ENCODE assay signal across 9 cellular contexts in the genomic region with DNA sequence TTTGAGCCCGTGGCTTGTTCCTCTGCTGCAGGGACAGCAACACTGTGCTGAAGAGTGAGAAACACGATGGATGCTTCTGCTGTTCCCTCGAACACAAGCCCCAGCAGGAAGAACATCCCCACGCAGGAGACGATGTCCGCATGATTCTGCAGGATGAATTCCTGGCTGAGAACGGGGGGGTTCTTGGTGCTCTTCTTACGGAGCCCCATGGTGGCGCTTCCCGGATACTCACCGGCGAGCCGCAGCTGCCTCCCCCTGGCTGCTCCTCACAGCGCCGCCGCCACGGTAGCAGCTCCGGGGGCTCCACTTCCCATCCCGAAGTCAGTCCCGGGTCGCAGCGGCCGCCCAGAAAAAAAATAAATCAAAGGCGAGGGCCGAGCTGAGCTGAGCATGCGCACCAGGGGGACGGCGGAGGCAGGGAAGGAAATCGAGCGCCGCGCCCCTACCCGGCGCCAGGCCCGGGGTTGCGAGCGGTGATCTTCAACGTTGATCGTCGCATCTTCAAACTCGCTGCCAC. TPM values are rescaled to one million over a fixed set of nuclear protein-coding genes. Genes with fewer than 3 reads are reported as not detected.
A peak's percentile ranks its signal among the peaks of the same experiment; 100 is the strongest.
DNase-seq lines count a peak whose midpoint lies in the region; ATAC-seq and TF ChIP-seq lines count a peak whose summit lies in the region.
"Had no signal": no experiment of that assay in that cellular context is flagged by ENCODE, and none has a peak within 500 bp of the region (broad histone marks: within the 10 kb centered on the region; RNA-seq: fewer than 3 reads in every experiment).

A gene (minus strand): TSS at position 392 of the 517 bp plus-strand sequence. CDS start 183 bp downstream, at position 209.

- H3K9me3 Mint-ChIP-seq in immature natural killer cell = peaks cover 5 to 25% (median 12%) of the 10 kb centered on the region in 6 donors

- H3K36me3 Mint-ChIP-seq in immature natural killer cell = peaks cover 0 to 4% (median 3%) of the 10 kb centered on the region in 3 donors

- H3K4me3 Mint-ChIP-seq in immature natural killer cell = no peak within 1 kb of the TSS

- no peak for TF ChIP-seq POLR2A in right lobe of liver (IDR thresholded peaks at IDR 0.05)

- DNase-seq in ELR (ENCODE audit: low read depth) (peak; percentile 68), SJSA1 (ENCODE audit: low read depth in 1 of 2, low spot score in 2 of 2) (peak; percentile 80 to 83), right lobe of liver (peak; percentile 27 to 59 (median 45)), immature natural killer cell (no peak)

- H3K9ac ChIP-seq in endocrine pancreas (ENCODE audit: control insufficient read depth, insufficient read depth, low read length) = peak within 1 kb of the TSS; percentile 55
- peak within 1 kb of the TSS; percentile 11 to 78 (median 68) for H3K9ac ChIP-seq in subcutaneous abdominal adipose tissue (ENCODE audit: low read length in 5 of 5)

- WGBS in right lobe of liver (ENCODE audit: insufficient coverage, low coverage, low lambda C conversion rate, missing lambda C conversion rate) = 2% methylated on average over 32 of the region's 41 CpGs

- H3K27ac ChIP-seq in SJSA1 (peak within 1 kb of the TSS; percentile 31), right lobe of liver (no peak within 1 kb of the TSS), subcutaneous abdominal adipose tissue (ENCODE audit: low read depth, low read length) (no peak within 1 kb of the TSS)

- no peaks in the 10 kb centered on the region for H3K9me3 ChIP-seq in SJSA1 (replicated peaks)
- no peaks in the 10 kb centered on the region for H3K9me3 ChIP-seq in endocrine pancreas (ENCODE audit: control insufficient read depth, low read length)
- H3K9me3 ChIP-seq in right lobe of liver = no peaks in the 10 kb centered on the region
- H3K9me3 ChIP-seq in subcutaneous abdominal adipose tissue (ENCODE audit: control insufficient read depth in 5 of 5, low read length in 5 of 5) = peaks cover 0 to 3% (median 0%) of the 10 kb centered on the region in 5 donors

- ATAC-seq in HG03342 (IDR thresholded peaks at IDR 0.05; ENCODE audit: unreplicated experiment) (peak; percentile 65), right lobe of liver (peak; percentile 50 to 73 (median 70)), GM21528 (IDR thresholded peaks at IDR 0.05; ENCODE audit: low FRiP score, unreplicated experiment) (no peak)

- peak within 1 kb of the TSS; percentile 48 for H3K4me3 ChIP-seq in SJSA1
- H3K4me3 ChIP-seq in endocrine pancreas (ENCODE audit: control insufficient read depth, insufficient read depth, low read length) = peak within 1 kb of the TSS; percentile 94
- peak within 1 kb of the TSS; percentile 36 to 60 (median 47) for H3K4me3 ChIP-seq in right lobe of liver
- H3K4me3 ChIP-seq in subcutaneous abdominal adipose tissue (ENCODE audit: low read depth in 1 of 5, low read length in 5 of 5) = peak within 1 kb of the TSS; percentile 74 to 93 (median 82)

- H3K27me3 Mint-ChIP-seq in immature natural killer cell (ENCODE audit: low read depth in 3 of 3) = no peaks in the 10 kb centered on the region

- intact Hi-C loops in right lobe of liver (cut with DNase I) = no loop called here

- H3K27me3 ChIP-seq in SJSA1 (replicated peaks) (no peaks in the 10 kb centered on the region), endocrine pancreas (ENCODE audit: control insufficient read depth, insufficient read depth, low read length) (no peaks in the 10 kb centered on the region), right lobe of liver (no peaks in the 10 kb centered on the region), subcutaneous abdominal adipose tissue (ENCODE audit: control insufficient read depth in 5 of 5, insufficient read depth in 4 of 5, low read length in 5 of 5) (no peaks in the 10 kb centered on the region)

- H3K36me3 ChIP-seq in SJSA1 (no peaks in the 10 kb centered on the region), endocrine pancreas (ENCODE audit: control insufficient read depth, insufficient read depth, low read length) (no peaks in the 10 kb centered on the region), right lobe of liver (no peaks in the 10 kb centered on the region), subcutaneous abdominal adipose tissue (ENCODE audit: control insufficient read depth in 5 of 5, insufficient read depth in 5 of 5, low read length in 5 of 5) (no peaks in the 10 kb centered on the region)

- no peak for TF ChIP-seq CTCF in right lobe of liver (IDR thresholded peaks at IDR 0.05)

- H3K27ac Mint-ChIP-seq in immature natural killer cell = no peak within 1 kb of the TSS

- H3K4me1 ChIP-seq in SJSA1 (replicated peaks) (peaks cover 10% of the 10 kb centered on the region; the same call in 1 of the 2 replicates), endocrine pancreas (ENCODE audit: control insufficient read depth, insufficient read depth, low read length) (no peaks in the 10 kb centered on the region), right lobe of liver (no peaks in the 10 kb centered on the region), subcutaneous abdominal adipose tissue (ENCODE audit: control insufficient read depth in 5 of 5, insufficient read depth in 5 of 5, low read length in 5 of 5) (peaks cover 0 to 11% (median 7%) of the 10 kb centered on the region in 5 donors)

- H3K4me1 Mint-ChIP-seq in immature natural killer cell = no peaks in the 10 kb centered on the region

RNA-seq across cellular contexts. Expression of the gene that starts here (rescaled TPM):
- 5.3 and 5.7 TPM in 2 replicates for total RNA-seq in SJSA1 (2014; rRNA removed; shearing (Covaris generic))
- total RNA-seq in right lobe of liver = not detected
- polyA plus RNA-seq in immature natural killer cell = not detected
- total RNA-seq: T-helper 1 cell treated with Interleukin-12 subunit alpha and Interleukin-12 subunit beta and Interleukin-4 antibody, amounts not matched to agents 30 ng/mL and 1 ng/mL, for 36 hours had no signal

Comparison
In these comparisons a context has a peak if more than half of its experiments do, and no peak if none do; other contexts are left out.
1. Peak in DNase-seq, ATAC-seq and H3K4me3 ChIP-seq in right lobe of liver; RNA of the gene not detected or under 1 TPM.
2. DNase-seq: peak in ELR (single experiment) and SJSA1 (2 of 2); none in immature natural killer cell (0 of 3).
3. Peak in every context shown above with its lines, with median percentiles within 50 percentile points of each other: H3K4me3 ChIP-seq.